Comparison of ENCODE assay signal across 1 cellular context in the genomic region with DNA sequence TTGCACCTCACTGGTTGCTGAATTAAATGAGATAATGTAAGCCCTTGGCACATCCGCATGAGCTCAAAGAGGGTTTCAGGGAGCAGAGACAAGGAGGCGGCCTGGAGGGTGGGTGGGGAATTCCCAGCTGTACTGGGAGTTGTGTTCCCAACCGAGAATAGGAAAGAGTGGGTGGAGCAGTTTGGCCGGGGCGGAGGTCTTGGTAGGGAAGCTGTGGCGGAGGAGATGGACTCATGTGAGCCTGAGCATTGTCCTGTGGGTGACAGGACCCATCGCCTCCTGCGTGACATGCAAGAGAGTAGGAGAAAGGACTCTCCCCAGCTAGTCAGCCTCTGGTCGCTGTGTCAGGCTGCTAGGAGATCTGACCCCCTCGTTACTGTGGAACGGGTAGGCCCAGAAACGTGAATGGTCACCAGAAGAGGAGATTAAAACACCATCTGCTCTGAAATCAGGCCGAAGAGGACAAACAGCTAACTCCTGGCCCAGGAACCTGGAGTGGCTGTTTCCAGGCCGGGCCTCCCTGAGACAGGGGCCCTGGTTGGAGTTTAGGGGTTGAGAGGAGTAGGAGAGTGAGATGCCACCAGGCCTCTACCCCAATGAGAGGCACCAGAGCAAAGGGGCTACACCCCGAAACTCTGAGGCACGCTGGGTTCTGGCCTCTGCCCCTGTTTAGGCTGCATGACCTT.
TF ChIP-seq lines count a peak whose summit lies in the region.

No MANE protein-coding gene starts in this region.

TF ChIP-seq in HepG2, 621 proteins besides CTCF, POLR2A, EP300 and RAD21:
- no peak for TF ChIP-seq KDM3A (CRISPR knock-in tag; IDR thresholded peaks at IDR 0.05; ENCODE audit: low read depth)
- TF ChIP-seq, protein P1, sequence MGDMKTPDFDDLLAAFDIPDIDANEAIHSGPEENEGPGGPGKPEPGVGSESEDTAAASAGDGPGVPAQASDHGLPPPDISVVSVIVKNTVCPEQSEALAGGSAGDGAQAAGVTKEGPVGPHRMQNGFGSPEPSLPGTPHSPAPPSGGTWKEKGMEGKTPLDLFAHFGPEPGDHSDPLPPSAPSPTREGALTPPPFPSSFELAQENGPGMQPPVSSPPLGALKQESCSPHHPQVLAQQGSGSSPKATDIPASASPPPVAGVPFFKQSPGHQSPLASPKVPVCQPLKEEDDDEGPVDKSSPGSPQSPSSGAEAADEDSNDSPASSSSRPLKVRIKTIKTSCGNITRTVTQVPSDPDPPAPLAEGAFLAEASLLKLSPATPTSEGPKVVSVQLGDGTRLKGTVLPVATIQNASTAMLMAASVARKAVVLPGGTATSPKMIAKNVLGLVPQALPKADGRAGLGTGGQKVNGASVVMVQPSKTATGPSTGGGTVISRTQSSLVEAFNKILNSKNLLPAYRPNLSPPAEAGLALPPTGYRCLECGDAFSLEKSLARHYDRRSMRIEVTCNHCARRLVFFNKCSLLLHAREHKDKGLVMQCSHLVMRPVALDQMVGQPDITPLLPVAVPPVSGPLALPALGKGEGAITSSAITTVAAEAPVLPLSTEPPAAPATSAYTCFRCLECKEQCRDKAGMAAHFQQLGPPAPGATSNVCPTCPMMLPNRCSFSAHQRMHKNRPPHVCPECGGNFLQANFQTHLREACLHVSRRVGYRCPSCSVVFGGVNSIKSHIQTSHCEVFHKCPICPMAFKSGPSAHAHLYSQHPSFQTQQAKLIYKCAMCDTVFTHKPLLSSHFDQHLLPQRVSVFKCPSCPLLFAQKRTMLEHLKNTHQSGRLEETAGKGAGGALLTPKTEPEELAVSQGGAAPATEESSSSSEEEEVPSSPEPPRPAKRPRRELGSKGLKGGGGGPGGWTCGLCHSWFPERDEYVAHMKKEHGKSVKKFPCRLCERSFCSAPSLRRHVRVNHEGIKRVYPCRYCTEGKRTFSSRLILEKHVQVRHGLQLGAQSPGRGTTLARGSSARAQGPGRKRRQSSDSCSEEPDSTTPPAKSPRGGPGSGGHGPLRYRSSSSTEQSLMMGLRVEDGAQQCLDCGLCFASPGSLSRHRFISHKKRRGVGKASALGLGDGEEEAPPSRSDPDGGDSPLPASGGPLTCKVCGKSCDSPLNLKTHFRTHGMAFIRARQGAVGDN (CRISPR knock-in tag; IDR thresholded peaks at IDR 0.05): 0 out of 2 replicates have a peak, but pooled peaks have one; percentile 8
